Comparison of ENCODE assay signal across 14 cellular contexts in the genomic region with DNA sequence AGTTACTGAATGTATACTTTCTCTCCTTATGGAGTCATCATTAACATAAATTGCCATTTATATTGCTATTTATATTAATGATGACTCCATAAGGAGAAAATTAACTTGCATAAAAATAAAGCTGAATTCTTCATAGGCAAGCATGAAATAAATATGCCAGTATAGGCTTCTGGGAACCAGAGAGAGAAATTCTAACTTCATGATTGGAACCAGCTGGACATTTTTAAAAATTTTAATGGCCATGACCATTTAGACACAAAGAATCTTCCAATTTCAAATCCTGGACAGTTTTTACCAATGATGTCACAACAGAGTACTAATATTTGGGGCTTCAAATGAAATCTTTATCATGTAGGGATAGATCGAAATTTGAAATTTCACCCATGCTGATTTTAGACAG.
A peak's percentile ranks its signal among the peaks of the same experiment; 100 is the strongest.
DNase-seq lines count a peak whose midpoint lies in the region; ATAC-seq and TF ChIP-seq lines count a peak whose summit lies in the region.
"Had no signal": no experiment of that assay in that cellular context is flagged by ENCODE, and none has a peak within 500 bp of the region (broad histone marks: within the 10 kb centered on the region; RNA-seq: fewer than 3 reads in every experiment).

No MANE protein-coding gene starts in this region.

- DNase-seq in EH (ENCODE audit: low read depth) (peak; percentile 37), fibroblast of peridontal ligament (ENCODE audit: extremely low read depth) (peak; percentile 66), globus pallidus (ENCODE audit: low spot score) (no peak), gastrocnemius medialis (no peak), SKM-1 (lab: John Stamatoyannopoulos, UW; ENCODE audit: unreplicated experiment) (no peak)
- DNase-seq in activated naive CD8-positive, alpha-beta T cell treated with anti-CD3 and anti-CD28 coated beads for 36 hours = no peak
- DNase-seq: CD4-positive, CD25-positive, alpha-beta regulatory T cell; DMS53; H7 had no signal

- H3K27ac Mint-ChIP-seq in activated naive CD8-positive, alpha-beta T cell treated with anti-CD3 and anti-CD28 coated beads for 36 hours = no peak overlapping the region
- H3K27ac Mint-ChIP-seq: CD4-positive, CD25-positive, alpha-beta regulatory T cell; GM23338; IgD-negative memory B cell had no signal

- no peak overlapping the region for H3K4me3 ChIP-seq in gastrocnemius medialis
- H3K4me3 ChIP-seq: BLaER1 treated with 17β-estradiol and CSF1 and Interleukin-3, amounts not matched to agents 10 nM and 100 nM; GM12878; GM23338 had no signal

- intact Hi-C loops in gastrocnemius medialis (cut with DNase I; ENCODE audit: low total_unique reads) = no loop called here

- peak; percentile 52 for ATAC-seq in SK-N-SH treated with all-trans-retinoic acid at 6 μM for 48 hours
- no peak for ATAC-seq in gastrocnemius medialis
- ATAC-seq: GM23338 had no signal

- no peaks in the 10 kb centered on the region for H3K9me3 Mint-ChIP-seq in activated naive CD8-positive, alpha-beta T cell treated with anti-CD3 and anti-CD28 coated beads for 36 hours
- H3K9me3 Mint-ChIP-seq: GM23338 had no signal

- no peak for TF ChIP-seq POLR2A in gastrocnemius medialis (IDR thresholded peaks at IDR 0.05)

- H3K36me3 ChIP-seq in gastrocnemius medialis = no peaks in the 10 kb centered on the region
- H3K36me3 ChIP-seq: BLaER1 treated with 17β-estradiol and CSF1 and Interleukin-3, amounts not matched to agents 10 nM and 100 nM had no signal

- no peaks in the 10 kb centered on the region for H3K4me1 ChIP-seq in gastrocnemius medialis
- H3K4me1 ChIP-seq: BLaER1 treated with 17β-estradiol and CSF1 and Interleukin-3, amounts not matched to agents 10 nM and 100 nM had no signal

- no peak overlapping the region for H3K4me3 Mint-ChIP-seq in activated naive CD8-positive, alpha-beta T cell treated with anti-CD3 and anti-CD28 coated beads for 36 hours
- H3K4me3 Mint-ChIP-seq: CD4-positive, CD25-positive, alpha-beta regulatory T cell; GM23338; IgD-negative memory B cell had no signal

- H3K4me1 Mint-ChIP-seq in activated naive CD8-positive, alpha-beta T cell treated with anti-CD3 and anti-CD28 coated beads for 36 hours = no peaks in the 10 kb centered on the region
- H3K4me1 Mint-ChIP-seq: CD4-positive, CD25-positive, alpha-beta regulatory T cell; GM23338 had no signal

- in situ Hi-C loops in gastrocnemius medialis (cut with MboI; ENCODE audit: low sequenced_read_pairs in 4 of 4) = no loop called here

- H3K27me3 Mint-ChIP-seq in activated naive CD8-positive, alpha-beta T cell treated with anti-CD3 and anti-CD28 coated beads for 36 hours = no peaks in the 10 kb centered on the region
- H3K27me3 Mint-ChIP-seq: CD4-positive, CD25-positive, alpha-beta regulatory T cell; IgD-negative memory B cell had no signal

- H3K27me3 ChIP-seq in gastrocnemius medialis = no peaks in the 10 kb centered on the region
- H3K27me3 ChIP-seq: BLaER1 treated with 17β-estradiol and CSF1 and Interleukin-3, amounts not matched to agents 10 nM and 100 nM had no signal

- no peaks in the 10 kb centered on the region for H3K36me3 Mint-ChIP-seq in activated naive CD8-positive, alpha-beta T cell treated with anti-CD3 and anti-CD28 coated beads for 36 hours
- H3K36me3 Mint-ChIP-seq: CD4-positive, CD25-positive, alpha-beta regulatory T cell; IgD-negative memory B cell had no signal

- TF ChIP-seq CTCF in gastrocnemius medialis (IDR thresholded peaks at IDR 0.05 in 4 of 5, conservative IDR thresholded peaks at IDR 0.05 in 1 of 5) = no peak

- H3K27ac ChIP-seq in gastrocnemius medialis = no peak overlapping the region
- H3K27ac ChIP-seq: BLaER1 treated with 17β-estradiol and CSF1 and Interleukin-3, amounts not matched to agents 10 nM and 100 nM had no signal

- no peaks in the 10 kb centered on the region for H3K9me3 ChIP-seq in gastrocnemius medialis

TF ChIP-seq in SK-N-SH treated with all-trans-retinoic acid at 6 μM for 48 hours, 23 proteins besides CTCF, POLR2A, EP300 and RAD21:
- TF ChIP-seq ZNF8 (CRISPR knock-in tag; IDR thresholded peaks at IDR 0.05) = no peak
- no peak for TF ChIP-seq ZNF565 (CRISPR knock-in tag; conservative IDR thresholded peaks at IDR 0.05; ENCODE audit: low read depth)

Comparison
In these comparisons a context has a peak if more than half of its experiments do, and no peak if none do; other contexts are left out.
1. DNase-seq: peak in EH (single experiment) and fibroblast of peridontal ligament (single experiment); none in activated naive CD8-positive, alpha-beta T cell treated with anti-CD3 and anti-CD28 coated beads for 36 hours (single experiment), globus pallidus (single experiment), gastrocnemius medialis (0 of 2) and SKM-1 (single experiment).